In the genomic region with DNA sequence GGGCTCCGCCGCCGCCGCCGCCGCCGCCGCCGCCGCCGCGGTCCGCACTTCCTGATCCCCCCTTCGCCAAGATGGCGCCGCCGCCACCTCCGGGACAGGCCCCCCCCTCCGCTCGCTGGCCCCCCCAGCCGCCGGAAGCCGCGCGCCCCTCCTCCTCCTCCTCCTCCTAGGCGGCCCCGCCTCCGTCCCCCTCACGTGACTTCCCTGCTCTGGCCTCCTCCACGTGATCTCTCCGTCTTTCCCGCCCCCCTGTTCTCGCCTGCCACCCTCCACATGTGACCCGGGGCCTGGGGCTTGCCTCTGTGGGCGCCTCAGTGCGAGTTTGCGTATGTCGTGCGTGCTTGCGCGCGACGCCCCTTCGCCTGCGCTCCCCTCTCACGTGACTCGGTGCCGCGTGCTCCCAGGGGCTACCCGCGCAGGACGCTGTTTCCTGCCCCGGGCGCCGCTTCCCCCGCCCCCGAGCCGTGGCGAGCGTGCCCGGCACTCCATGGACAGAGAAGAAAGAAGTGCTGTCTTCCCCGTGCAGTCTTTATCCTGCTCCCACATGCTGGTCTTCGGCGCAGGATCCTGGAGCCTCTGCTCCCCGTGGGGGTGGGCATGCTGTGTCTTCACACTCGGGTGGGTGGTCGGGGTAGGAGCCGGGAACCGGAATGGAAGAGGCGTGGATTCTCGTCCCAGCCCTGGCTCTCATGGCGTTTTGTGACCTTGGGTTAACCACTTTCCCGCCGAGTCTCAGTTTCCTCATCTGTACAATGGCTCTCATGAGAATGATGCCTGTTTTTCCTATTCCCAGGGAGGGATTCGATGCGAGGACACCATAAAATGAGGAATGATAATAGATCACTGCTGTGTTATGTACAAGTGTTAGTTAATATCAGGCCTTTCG, we compare ENCODE assay signal across 1 cellular context.
TF ChIP-seq lines count a peak whose summit lies in the region.

A gene (minus strand): TSS at position 53 of the 886 bp plus-strand sequence. CDS start 109 bp downstream, outside the sequence.

TF ChIP-seq in K562, 482 proteins besides CTCF, POLR2A, EP300 and RAD21 (continued from another document):
- TF ChIP-seq, protein P1, sequence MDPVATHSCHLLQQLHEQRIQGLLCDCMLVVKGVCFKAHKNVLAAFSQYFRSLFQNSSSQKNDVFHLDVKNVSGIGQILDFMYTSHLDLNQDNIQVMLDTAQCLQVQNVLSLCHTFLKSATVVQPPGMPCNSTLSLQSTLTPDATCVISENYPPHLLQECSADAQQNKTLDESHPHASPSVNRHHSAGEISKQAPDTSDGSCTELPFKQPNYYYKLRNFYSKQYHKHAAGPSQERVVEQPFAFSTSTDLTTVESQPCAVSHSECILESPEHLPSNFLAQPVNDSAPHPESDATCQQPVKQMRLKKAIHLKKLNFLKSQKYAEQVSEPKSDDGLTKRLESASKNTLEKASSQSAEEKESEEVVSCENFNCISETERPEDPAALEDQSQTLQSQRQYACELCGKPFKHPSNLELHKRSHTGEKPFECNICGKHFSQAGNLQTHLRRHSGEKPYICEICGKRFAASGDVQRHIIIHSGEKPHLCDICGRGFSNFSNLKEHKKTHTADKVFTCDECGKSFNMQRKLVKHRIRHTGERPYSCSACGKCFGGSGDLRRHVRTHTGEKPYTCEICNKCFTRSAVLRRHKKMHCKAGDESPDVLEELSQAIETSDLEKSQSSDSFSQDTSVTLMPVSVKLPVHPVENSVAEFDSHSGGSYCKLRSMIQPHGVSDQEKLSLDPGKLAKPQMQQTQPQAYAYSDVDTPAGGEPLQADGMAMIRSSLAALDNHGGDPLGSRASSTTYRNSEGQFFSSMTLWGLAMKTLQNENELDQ (CRISPR knock-in tag; IDR thresholded peaks at IDR 0.05; ENCODE audit: borderline replicate concordance) = peak; percentile 88; the same call in 1 of the 2 replicates
- TF ChIP-seq ZNF766 (CRISPR knock-in tag; conservative IDR thresholded peaks at IDR 0.05) (0 out of 2 replicates have a peak, but pooled peaks have one; percentile 26), IRF2 (CRISPR knock-in tag; IDR thresholded peaks at IDR 0.05) (no peak), RFX7 (CRISPR knock-in tag; IDR thresholded peaks at IDR 0.05) (no peak), NR2F6 (CRISPR knock-in tag; IDR thresholded peaks at IDR 0.05) (no peak), ZNF586 (CRISPR knock-in tag; conservative IDR thresholded peaks at IDR 0.05) (no peak), HNRNPH1 (optimal IDR thresholded peaks at IDR 0.05; ENCODE audit: low read depth, low read length) (no peak), KDM2B (CRISPR knock-in tag; IDR thresholded peaks at IDR 0.05) (peak; percentile 47; the same call in 1 of the 2 replicates), HNRNPL (IDR thresholded peaks at IDR 0.05; ENCODE audit: low read depth, low read length) (peak; percentile 44; the same call in 1 of the 2 replicates), RB1 (IDR thresholded peaks at IDR 0.05; ENCODE audit: low read depth) (peak; percentile 50; the same call in 1 of the 2 replicates), LCOR (CRISPR knock-in tag; IDR thresholded peaks at IDR 0.05) (peak; percentile 97), ZBTB7A (IDR thresholded peaks at IDR 0.05; ENCODE audit: borderline replicate concordance, control insufficient read depth, low read depth, low read length) (peak; percentile 90), MXI1 (IDR thresholded peaks at IDR 0.05; ENCODE audit: low read depth, low read length) (peak; percentile 40; the same call in 1 of the 2 replicates), CBFA2T3 (IDR thresholded peaks at IDR 0.05) (peak; percentile 33; the same call in 1 of the 2 replicates), ADNP (tag; IDR thresholded peaks at IDR 0.05) (peak; percentile 96), NFE2L1 (tag; IDR thresholded peaks at IDR 0.05; ENCODE audit: borderline replicate concordance, low read depth) (no peak), ERF (CRISPR knock-in tag; IDR thresholded peaks at IDR 0.05) (peak; percentile 29; the same call in 1 of the 2 replicates), SAFB2 (IDR thresholded peaks at IDR 0.05; ENCODE audit: borderline replicate concordance, low read depth, low read length, severe bottlenecking) (no peak), ZNF134 (CRISPR knock-in tag; conservative IDR thresholded peaks at IDR 0.05) (no peak; the same call in 1 of the 2 replicates), KDM4B (IDR thresholded peaks at IDR 0.05; ENCODE audit: borderline replicate concordance in 2 of 2, low read depth in 1 of 2) (peak in 1 of 2 experiments; percentile 99; a peak in 2 of 4 replicates)
- TF ChIP-seq, protein P2, sequence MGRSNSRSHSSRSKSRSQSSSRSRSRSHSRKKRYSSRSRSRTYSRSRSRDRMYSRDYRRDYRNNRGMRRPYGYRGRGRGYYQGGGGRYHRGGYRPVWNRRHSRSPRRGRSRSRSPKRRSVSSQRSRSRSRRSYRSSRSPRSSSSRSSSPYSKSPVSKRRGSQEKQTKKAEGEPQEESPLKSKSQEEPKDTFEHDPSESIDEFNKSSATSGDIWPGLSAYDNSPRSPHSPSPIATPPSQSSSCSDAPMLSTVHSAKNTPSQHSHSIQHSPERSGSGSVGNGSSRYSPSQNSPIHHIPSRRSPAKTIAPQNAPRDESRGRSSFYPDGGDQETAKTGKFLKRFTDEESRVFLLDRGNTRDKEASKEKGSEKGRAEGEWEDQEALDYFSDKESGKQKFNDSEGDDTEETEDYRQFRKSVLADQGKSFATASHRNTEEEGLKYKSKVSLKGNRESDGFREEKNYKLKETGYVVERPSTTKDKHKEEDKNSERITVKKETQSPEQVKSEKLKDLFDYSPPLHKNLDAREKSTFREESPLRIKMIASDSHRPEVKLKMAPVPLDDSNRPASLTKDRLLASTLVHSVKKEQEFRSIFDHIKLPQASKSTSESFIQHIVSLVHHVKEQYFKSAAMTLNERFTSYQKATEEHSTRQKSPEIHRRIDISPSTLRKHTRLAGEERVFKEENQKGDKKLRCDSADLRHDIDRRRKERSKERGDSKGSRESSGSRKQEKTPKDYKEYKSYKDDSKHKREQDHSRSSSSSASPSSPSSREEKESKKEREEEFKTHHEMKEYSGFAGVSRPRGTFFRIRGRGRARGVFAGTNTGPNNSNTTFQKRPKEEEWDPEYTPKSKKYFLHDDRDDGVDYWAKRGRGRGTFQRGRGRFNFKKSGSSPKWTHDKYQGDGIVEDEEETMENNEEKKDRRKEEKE (IDR thresholded peaks at IDR 0.05; ENCODE audit: borderline replicate concordance in 1 of 2, control insufficient read depth in 1 of 2, low read depth in 2 of 2, low read length in 1 of 2) = 0 out of 4 replicates have a peak, but pooled peaks of 1 of the 2 experiments have one; percentile 43
- TF ChIP-seq, protein P3, sequence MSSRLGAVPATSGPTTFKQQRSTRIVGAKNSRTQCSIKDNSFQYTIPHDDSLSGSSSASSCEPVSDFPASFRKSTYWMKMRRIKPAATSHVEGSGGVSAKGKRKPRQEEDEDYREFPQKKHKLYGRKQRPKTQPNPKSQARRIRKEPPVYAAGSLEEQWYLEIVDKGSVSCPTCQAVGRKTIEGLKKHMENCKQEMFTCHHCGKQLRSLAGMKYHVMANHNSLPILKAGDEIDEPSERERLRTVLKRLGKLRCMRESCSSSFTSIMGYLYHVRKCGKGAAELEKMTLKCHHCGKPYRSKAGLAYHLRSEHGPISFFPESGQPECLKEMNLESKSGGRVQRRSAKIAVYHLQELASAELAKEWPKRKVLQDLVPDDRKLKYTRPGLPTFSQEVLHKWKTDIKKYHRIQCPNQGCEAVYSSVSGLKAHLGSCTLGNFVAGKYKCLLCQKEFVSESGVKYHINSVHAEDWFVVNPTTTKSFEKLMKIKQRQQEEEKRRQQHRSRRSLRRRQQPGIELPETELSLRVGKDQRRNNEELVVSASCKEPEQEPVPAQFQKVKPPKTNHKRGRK (tag; IDR thresholded peaks at IDR 0.05) = no peak
- TF ChIP-seq, protein P4, sequence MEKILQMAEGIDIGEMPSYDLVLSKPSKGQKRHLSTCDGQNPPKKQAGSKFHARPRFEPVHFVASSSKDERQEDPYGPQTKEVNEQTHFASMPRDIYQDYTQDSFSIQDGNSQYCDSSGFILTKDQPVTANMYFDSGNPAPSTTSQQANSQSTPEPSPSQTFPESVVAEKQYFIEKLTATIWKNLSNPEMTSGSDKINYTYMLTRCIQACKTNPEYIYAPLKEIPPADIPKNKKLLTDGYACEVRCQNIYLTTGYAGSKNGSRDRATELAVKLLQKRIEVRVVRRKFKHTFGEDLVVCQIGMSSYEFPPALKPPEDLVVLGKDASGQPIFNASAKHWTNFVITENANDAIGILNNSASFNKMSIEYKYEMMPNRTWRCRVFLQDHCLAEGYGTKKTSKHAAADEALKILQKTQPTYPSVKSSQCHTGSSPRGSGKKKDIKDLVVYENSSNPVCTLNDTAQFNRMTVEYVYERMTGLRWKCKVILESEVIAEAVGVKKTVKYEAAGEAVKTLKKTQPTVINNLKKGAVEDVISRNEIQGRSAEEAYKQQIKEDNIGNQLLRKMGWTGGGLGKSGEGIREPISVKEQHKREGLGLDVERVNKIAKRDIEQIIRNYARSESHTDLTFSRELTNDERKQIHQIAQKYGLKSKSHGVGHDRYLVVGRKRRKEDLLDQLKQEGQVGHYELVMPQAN (IDR thresholded peaks at IDR 0.05; ENCODE audit: borderline replicate concordance) = peak; percentile 96
- TF ChIP-seq, protein P5, sequence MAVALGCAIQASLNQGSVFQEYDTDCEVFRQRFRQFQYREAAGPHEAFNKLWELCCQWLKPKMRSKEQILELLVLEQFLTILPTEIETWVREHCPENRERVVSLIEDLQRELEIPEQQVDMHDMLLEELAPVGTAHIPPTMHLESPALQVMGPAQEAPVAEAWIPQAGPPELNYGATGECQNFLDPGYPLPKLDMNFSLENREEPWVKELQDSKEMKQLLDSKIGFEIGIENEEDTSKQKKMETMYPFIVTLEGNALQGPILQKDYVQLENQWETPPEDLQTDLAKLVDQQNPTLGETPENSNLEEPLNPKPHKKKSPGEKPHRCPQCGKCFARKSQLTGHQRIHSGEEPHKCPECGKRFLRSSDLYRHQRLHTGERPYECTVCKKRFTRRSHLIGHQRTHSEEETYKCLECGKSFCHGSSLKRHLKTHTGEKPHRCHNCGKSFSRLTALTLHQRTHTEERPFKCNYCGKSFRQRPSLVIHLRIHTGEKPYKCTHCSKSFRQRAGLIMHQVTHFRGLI (CRISPR knock-in tag; IDR thresholded peaks at IDR 0.05) = no peak
- TF ChIP-seq, protein P6, sequence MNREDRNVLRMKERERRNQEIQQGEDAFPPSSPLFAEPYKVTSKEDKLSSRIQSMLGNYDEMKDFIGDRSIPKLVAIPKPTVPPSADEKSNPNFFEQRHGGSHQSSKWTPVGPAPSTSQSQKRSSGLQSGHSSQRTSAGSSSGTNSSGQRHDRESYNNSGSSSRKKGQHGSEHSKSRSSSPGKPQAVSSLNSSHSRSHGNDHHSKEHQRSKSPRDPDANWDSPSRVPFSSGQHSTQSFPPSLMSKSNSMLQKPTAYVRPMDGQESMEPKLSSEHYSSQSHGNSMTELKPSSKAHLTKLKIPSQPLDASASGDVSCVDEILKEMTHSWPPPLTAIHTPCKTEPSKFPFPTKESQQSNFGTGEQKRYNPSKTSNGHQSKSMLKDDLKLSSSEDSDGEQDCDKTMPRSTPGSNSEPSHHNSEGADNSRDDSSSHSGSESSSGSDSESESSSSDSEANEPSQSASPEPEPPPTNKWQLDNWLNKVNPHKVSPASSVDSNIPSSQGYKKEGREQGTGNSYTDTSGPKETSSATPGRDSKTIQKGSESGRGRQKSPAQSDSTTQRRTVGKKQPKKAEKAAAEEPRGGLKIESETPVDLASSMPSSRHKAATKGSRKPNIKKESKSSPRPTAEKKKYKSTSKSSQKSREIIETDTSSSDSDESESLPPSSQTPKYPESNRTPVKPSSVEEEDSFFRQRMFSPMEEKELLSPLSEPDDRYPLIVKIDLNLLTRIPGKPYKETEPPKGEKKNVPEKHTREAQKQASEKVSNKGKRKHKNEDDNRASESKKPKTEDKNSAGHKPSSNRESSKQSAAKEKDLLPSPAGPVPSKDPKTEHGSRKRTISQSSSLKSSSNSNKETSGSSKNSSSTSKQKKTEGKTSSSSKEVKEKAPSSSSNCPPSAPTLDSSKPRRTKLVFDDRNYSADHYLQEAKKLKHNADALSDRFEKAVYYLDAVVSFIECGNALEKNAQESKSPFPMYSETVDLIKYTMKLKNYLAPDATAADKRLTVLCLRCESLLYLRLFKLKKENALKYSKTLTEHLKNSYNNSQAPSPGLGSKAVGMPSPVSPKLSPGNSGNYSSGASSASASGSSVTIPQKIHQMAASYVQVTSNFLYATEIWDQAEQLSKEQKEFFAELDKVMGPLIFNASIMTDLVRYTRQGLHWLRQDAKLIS (CRISPR knock-in tag; IDR thresholded peaks at IDR 0.05) = peak; percentile 73; the same call in 1 of the 2 replicates
- TF ChIP-seq, protein P7, sequence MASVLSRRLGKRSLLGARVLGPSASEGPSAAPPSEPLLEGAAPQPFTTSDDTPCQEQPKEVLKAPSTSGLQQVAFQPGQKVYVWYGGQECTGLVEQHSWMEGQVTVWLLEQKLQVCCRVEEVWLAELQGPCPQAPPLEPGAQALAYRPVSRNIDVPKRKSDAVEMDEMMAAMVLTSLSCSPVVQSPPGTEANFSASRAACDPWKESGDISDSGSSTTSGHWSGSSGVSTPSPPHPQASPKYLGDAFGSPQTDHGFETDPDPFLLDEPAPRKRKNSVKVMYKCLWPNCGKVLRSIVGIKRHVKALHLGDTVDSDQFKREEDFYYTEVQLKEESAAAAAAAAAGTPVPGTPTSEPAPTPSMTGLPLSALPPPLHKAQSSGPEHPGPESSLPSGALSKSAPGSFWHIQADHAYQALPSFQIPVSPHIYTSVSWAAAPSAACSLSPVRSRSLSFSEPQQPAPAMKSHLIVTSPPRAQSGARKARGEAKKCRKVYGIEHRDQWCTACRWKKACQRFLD (CRISPR knock-in tag; IDR thresholded peaks at IDR 0.05) = peak; percentile 75
- TF ChIP-seq, protein P8, sequence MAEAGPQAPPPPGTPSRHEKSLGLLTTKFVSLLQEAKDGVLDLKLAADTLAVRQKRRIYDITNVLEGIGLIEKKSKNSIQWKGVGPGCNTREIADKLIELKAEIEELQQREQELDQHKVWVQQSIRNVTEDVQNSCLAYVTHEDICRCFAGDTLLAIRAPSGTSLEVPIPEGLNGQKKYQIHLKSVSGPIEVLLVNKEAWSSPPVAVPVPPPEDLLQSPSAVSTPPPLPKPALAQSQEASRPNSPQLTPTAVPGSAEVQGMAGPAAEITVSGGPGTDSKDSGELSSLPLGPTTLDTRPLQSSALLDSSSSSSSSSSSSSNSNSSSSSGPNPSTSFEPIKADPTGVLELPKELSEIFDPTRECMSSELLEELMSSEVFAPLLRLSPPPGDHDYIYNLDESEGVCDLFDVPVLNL (CRISPR knock-in tag; IDR thresholded peaks at IDR 0.05; ENCODE audit: low read depth) = peak; percentile 88
